8 cellular contexts compared by ENCODE assay signal in genomic region chr4:184097240-184097619, GRCh38.
DNase-seq lines count a peak whose midpoint lies in the region; ATAC-seq and TF ChIP-seq lines count a peak whose summit lies in the region.

No MANE protein-coding gene starts in this region.

- no peak overlapping the region for H3K27ac ChIP-seq in substantia nigra (ENCODE audit: low read depth, low read length, poor library complexity, severe bottlenecking)

- ATAC-seq in HG03175 (IDR thresholded peaks at IDR 0.05; ENCODE audit: unreplicated experiment) (peak; percentile 80), HG03159 (IDR thresholded peaks at IDR 0.05; ENCODE audit: unreplicated experiment) (no peak)

- DNase-seq in cerebellar cortex (ENCODE audit: low spot score) (peak; percentile 30), medulla oblongata (ENCODE audit: extremely low spot score) (peak; percentile 56), substantia nigra (lab: John Stamatoyannopoulos, UW) (peak in 39 of 49 donors; percentile 4 to 69 (median 34)), OCI-M2 (lab: John Stamatoyannopoulos, UW; ENCODE audit: unreplicated experiment) (no peak), NCI-H226 (no peak)

- 0 out of 2 replicates have a peak, but pooled peaks have one; percentile 14 for TF ChIP-seq CTCF in GM12874 (IDR thresholded peaks at IDR 0.05; ENCODE audit: insufficient read depth, low read depth, low read length)

Comparison
In these comparisons a context has a peak if more than half of its experiments do, and no peak if none do; other contexts are left out.
1. DNase-seq: peak in cerebellar cortex (single experiment), medulla oblongata (single experiment) and substantia nigra (39 of 49); none in OCI-M2 (single experiment) and NCI-H226 (single experiment).